Comparison of ENCODE assay signal across 1 cellular context in the genomic region with DNA sequence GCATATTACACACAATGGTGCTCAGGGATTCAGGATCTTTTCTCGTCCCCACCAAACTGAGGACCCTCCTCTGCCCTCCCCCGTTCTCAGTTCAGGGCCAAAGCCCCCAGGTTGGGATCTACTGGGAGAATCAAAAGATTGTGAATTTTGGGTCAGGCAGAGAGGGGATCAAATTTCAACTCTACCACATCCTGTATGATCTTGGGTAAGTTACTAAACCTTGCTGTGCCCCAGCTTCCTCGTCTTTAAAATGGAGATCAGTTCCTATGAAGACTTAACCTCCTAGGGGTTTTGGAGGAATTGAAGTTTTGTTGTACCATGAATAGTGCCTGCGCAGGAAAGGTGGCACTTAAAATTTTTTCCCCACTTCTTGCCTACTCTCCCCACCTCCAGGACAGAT.
TF ChIP-seq lines count a peak whose summit lies in the region.

No MANE protein-coding gene starts in this region.

TF ChIP-seq in IMR-90, 13 proteins besides CTCF, POLR2A, EP300 and RAD21:
- TF ChIP-seq BHLHE40 (IDR thresholded peaks at IDR 0.05; ENCODE audit: low read depth, low read length) (no peak), NFE2L2 (IDR thresholded peaks at IDR 0.05; ENCODE audit: low read depth, low read length) (no peak), CHD1 (IDR thresholded peaks at IDR 0.05; ENCODE audit: low read depth, low read length) (no peak), RCOR1 (IDR thresholded peaks at IDR 0.05; ENCODE audit: insufficient replicate concordance, low read length) (no peak), MAFK (IDR thresholded peaks at IDR 0.05; ENCODE audit: low read depth, low read length) (no peak), RFX5 (IDR thresholded peaks at IDR 0.05; ENCODE audit: low read depth, low read length) (no peak), CEBPB (IDR thresholded peaks at IDR 0.05; ENCODE audit: low read depth, low read length) (no peak), FOS (IDR thresholded peaks at IDR 0.05; ENCODE audit: low read depth, low read length) (no peak), SMC3 (IDR thresholded peaks at IDR 0.05; ENCODE audit: low read depth, low read length) (no peak), MAZ (IDR thresholded peaks at IDR 0.05; ENCODE audit: borderline replicate concordance, low read depth, low read length) (no peak), MXI1 (IDR thresholded peaks at IDR 0.05; ENCODE audit: borderline replicate concordance, low read depth, low read length) (no peak)
- TF ChIP-seq, protein P1, sequence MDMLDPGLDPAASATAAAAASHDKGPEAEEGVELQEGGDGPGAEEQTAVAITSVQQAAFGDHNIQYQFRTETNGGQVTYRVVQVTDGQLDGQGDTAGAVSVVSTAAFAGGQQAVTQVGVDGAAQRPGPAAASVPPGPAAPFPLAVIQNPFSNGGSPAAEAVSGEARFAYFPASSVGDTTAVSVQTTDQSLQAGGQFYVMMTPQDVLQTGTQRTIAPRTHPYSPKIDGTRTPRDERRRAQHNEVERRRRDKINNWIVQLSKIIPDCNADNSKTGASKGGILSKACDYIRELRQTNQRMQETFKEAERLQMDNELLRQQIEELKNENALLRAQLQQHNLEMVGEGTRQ (IDR thresholded peaks at IDR 0.05; ENCODE audit: low read depth, low read length) = no peak
- TF ChIP-seq, protein P2, sequence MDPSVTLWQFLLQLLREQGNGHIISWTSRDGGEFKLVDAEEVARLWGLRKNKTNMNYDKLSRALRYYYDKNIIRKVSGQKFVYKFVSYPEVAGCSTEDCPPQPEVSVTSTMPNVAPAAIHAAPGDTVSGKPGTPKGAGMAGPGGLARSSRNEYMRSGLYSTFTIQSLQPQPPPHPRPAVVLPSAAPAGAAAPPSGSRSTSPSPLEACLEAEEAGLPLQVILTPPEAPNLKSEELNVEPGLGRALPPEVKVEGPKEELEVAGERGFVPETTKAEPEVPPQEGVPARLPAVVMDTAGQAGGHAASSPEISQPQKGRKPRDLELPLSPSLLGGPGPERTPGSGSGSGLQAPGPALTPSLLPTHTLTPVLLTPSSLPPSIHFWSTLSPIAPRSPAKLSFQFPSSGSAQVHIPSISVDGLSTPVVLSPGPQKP (IDR thresholded peaks at IDR 0.05; ENCODE audit: borderline replicate concordance, low read depth, low read length) = no peak
